In genomic region chr18:51197661-51198424, GRCh38 we compare ENCODE assay signal across 1 cellular context.
TF ChIP-seq lines count a peak whose summit lies in the region.

Gene MEX3C (minus strand): TSS chr18:51197681. CDS start chr18:51197320, 361 bp downstream.

TF ChIP-seq in HEK293, 187 proteins besides CTCF, POLR2A, EP300 and RAD21 (continued from another document and continues in another):
- TF ChIP-seq, protein P1, sequence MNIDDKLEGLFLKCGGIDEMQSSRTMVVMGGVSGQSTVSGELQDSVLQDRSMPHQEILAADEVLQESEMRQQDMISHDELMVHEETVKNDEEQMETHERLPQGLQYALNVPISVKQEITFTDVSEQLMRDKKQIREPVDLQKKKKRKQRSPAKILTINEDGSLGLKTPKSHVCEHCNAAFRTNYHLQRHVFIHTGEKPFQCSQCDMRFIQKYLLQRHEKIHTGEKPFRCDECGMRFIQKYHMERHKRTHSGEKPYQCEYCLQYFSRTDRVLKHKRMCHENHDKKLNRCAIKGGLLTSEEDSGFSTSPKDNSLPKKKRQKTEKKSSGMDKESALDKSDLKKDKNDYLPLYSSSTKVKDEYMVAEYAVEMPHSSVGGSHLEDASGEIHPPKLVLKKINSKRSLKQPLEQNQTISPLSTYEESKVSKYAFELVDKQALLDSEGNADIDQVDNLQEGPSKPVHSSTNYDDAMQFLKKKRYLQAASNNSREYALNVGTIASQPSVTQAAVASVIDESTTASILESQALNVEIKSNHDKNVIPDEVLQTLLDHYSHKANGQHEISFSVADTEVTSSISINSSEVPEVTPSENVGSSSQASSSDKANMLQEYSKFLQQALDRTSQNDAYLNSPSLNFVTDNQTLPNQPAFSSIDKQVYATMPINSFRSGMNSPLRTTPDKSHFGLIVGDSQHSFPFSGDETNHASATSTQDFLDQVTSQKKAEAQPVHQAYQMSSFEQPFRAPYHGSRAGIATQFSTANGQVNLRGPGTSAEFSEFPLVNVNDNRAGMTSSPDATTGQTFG (tag by site-specific recombination; IDR thresholded peaks at IDR 0.05; ENCODE audit: borderline replicate concordance): no peak
- TF ChIP-seq ZNF169 (tag by site-specific recombination; IDR thresholded peaks at IDR 0.05): no peak
- TF ChIP-seq, protein P2, sequence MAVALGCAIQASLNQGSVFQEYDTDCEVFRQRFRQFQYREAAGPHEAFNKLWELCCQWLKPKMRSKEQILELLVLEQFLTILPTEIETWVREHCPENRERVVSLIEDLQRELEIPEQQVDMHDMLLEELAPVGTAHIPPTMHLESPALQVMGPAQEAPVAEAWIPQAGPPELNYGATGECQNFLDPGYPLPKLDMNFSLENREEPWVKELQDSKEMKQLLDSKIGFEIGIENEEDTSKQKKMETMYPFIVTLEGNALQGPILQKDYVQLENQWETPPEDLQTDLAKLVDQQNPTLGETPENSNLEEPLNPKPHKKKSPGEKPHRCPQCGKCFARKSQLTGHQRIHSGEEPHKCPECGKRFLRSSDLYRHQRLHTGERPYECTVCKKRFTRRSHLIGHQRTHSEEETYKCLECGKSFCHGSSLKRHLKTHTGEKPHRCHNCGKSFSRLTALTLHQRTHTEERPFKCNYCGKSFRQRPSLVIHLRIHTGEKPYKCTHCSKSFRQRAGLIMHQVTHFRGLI (tag by site-specific recombination; IDR thresholded peaks at IDR 0.05): no peak
- TF ChIP-seq, protein P3, sequence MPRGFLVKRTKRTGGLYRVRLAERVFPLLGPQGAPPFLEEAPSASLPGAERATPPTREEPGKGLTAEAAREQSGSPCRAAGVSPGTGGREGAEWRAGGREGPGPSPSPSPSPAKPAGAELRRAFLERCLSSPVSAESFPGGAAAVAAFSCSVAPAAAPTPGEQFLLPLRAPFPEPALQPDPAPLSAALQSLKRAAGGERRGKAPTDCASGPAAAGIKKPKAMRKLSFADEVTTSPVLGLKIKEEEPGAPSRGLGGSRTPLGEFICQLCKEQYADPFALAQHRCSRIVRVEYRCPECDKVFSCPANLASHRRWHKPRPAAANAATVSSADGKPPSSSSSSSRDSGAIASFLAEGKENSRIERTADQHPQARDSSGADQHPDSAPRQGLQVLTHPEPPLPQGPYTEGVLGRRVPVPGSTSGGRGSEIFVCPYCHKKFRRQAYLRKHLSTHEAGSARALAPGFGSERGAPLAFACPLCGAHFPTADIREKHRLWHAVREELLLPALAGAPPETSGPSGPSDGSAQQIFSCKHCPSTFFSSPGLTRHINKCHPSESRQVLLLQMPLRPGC (tag by site-specific recombination; IDR thresholded peaks at IDR 0.05): no peak; the same call in 1 of the 2 replicates
- no peak for TF ChIP-seq ZNF830 (tag by site-specific recombination; IDR thresholded peaks at IDR 0.05; ENCODE audit: low read depth)
- peak; percentile 92 for TF ChIP-seq ZFP69B (tag by site-specific recombination; IDR thresholded peaks at IDR 0.05)
- TF ChIP-seq ZIC2 (tag by site-specific recombination; IDR thresholded peaks at IDR 0.05): 0 out of 2 replicates have a peak, but pooled peaks have one; percentile 29
- TF ChIP-seq, protein P4, sequence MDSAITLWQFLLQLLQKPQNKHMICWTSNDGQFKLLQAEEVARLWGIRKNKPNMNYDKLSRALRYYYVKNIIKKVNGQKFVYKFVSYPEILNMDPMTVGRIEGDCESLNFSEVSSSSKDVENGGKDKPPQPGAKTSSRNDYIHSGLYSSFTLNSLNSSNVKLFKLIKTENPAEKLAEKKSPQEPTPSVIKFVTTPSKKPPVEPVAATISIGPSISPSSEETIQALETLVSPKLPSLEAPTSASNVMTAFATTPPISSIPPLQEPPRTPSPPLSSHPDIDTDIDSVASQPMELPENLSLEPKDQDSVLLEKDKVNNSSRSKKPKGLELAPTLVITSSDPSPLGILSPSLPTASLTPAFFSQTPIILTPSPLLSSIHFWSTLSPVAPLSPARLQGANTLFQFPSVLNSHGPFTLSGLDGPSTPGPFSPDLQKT (IDR thresholded peaks at IDR 0.05; ENCODE audit: borderline replicate concordance, low read depth, low read length): no peak
- TF ChIP-seq ZNF530 (tag by site-specific recombination; IDR thresholded peaks at IDR 0.05; ENCODE audit: low read depth): no peak
- no peak for TF ChIP-seq MYNN (tag by site-specific recombination; IDR thresholded peaks at IDR 0.05; ENCODE audit: borderline replicate concordance)
- TF ChIP-seq, protein P5, sequence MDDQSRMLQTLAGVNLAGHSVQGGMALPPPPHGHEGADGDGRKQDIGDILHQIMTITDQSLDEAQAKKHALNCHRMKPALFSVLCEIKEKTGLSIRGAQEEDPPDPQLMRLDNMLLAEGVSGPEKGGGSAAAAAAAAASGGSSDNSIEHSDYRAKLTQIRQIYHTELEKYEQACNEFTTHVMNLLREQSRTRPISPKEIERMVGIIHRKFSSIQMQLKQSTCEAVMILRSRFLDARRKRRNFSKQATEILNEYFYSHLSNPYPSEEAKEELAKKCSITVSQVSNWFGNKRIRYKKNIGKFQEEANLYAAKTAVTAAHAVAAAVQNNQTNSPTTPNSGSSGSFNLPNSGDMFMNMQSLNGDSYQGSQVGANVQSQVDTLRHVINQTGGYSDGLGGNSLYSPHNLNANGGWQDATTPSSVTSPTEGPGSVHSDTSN (CRISPR knock-in tag; IDR thresholded peaks at IDR 0.05): peak; percentile 96
- TF ChIP-seq ZNF48 (tag by site-specific recombination; IDR thresholded peaks at IDR 0.05): no peak
- TF ChIP-seq SP3 (tag by site-specific recombination; IDR thresholded peaks at IDR 0.05): peak; percentile 98
- TF ChIP-seq ZNF791 (tag by site-specific recombination; IDR thresholded peaks at IDR 0.05): no peak
- 0 out of 2 replicates have a peak, but pooled peaks have one; percentile 31 for TF ChIP-seq KLF17 (tag by site-specific recombination; IDR thresholded peaks at IDR 0.05)
- no peak for TF ChIP-seq TRIM28 (IDR thresholded peaks at IDR 0.05; ENCODE audit: borderline replicate concordance, low read length)
- TF ChIP-seq, protein P6, sequence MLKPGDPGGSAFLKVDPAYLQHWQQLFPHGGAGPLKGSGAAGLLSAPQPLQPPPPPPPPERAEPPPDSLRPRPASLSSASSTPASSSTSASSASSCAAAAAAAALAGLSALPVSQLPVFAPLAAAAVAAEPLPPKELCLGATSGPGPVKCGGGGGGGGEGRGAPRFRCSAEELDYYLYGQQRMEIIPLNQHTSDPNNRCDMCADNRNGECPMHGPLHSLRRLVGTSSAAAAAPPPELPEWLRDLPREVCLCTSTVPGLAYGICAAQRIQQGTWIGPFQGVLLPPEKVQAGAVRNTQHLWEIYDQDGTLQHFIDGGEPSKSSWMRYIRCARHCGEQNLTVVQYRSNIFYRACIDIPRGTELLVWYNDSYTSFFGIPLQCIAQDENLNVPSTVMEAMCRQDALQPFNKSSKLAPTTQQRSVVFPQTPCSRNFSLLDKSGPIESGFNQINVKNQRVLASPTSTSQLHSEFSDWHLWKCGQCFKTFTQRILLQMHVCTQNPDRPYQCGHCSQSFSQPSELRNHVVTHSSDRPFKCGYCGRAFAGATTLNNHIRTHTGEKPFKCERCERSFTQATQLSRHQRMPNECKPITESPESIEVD (tag by site-specific recombination; IDR thresholded peaks at IDR 0.05): no peak
- TF ChIP-seq HOXC10 (CRISPR knock-in tag; IDR thresholded peaks at IDR 0.05): no peak
- TF ChIP-seq GLI4 (tag by site-specific recombination; IDR thresholded peaks at IDR 0.05): no peak
- TF ChIP-seq ZNF529 (tag by site-specific recombination; IDR thresholded peaks at IDR 0.05; ENCODE audit: insufficient replicate concordance): no peak
- no peak for TF ChIP-seq ZNF114 (tag by site-specific recombination; IDR thresholded peaks at IDR 0.05)
- TF ChIP-seq ZBTB26 (tag by site-specific recombination; optimal IDR thresholded peaks at IDR 0.05): peak; percentile 53
- peak; percentile 74; the same call in 1 of the 2 replicates for TF ChIP-seq ZNF513 (tag by site-specific recombination; IDR thresholded peaks at IDR 0.05)
- peak; percentile 89 for TF ChIP-seq ZXDB (tag by site-specific recombination; IDR thresholded peaks at IDR 0.05)
- TF ChIP-seq ZNF174 (tag by site-specific recombination; IDR thresholded peaks at IDR 0.05): no peak
- TF ChIP-seq IKZF3 (tag by site-specific recombination; IDR thresholded peaks at IDR 0.05): peak; percentile 99
- no peak; the same call in 1 of the 2 replicates for TF ChIP-seq KLF7 (tag by site-specific recombination; IDR thresholded peaks at IDR 0.05; ENCODE audit: borderline replicate concordance)
- no peak for TF ChIP-seq GLI2 (tag by site-specific recombination; IDR thresholded peaks at IDR 0.05; ENCODE audit: borderline replicate concordance, low read depth)
- no peak for TF ChIP-seq ZNF555 (tag by site-specific recombination; conservative IDR thresholded peaks at IDR 0.05)
- TF ChIP-seq ZNF544 (tag by site-specific recombination; IDR thresholded peaks at IDR 0.05): no peak
- no peak for TF ChIP-seq ZNF664 (tag by site-specific recombination; IDR thresholded peaks at IDR 0.05)
- TF ChIP-seq ZSCAN4 (tag by site-specific recombination; IDR thresholded peaks at IDR 0.05): no peak
- TF ChIP-seq ZNF37A (tag by site-specific recombination; IDR thresholded peaks at IDR 0.05): no peak
- TF ChIP-seq ZNF239 (tag by site-specific recombination; IDR thresholded peaks at IDR 0.05): no peak
- TF ChIP-seq SALL2 (tag by site-specific recombination; IDR thresholded peaks at IDR 0.05; ENCODE audit: borderline replicate concordance): no peak
- no peak for TF ChIP-seq ATF2 (tag by site-specific recombination; IDR thresholded peaks at IDR 0.05; ENCODE audit: low read depth)
- TF ChIP-seq ZNF394 (tag by site-specific recombination; IDR thresholded peaks at IDR 0.05; ENCODE audit: borderline replicate concordance): peak; percentile 17; the same call in 1 of the 2 replicates
- no peak for TF ChIP-seq ZNF10 (tag by site-specific recombination; IDR thresholded peaks at IDR 0.05)
- no peak for TF ChIP-seq ZNF658 (tag by site-specific recombination; IDR thresholded peaks at IDR 0.05)
- no peak for TF ChIP-seq ZNF654 (tag by site-specific recombination; IDR thresholded peaks at IDR 0.05; ENCODE audit: low read depth)
